ENCODE assay signal across 1 cellular context in genomic region chr12:5522358-5523335, GRCh38.
TF ChIP-seq lines count a peak whose summit lies in the region.

No MANE protein-coding gene starts in this region.

TF ChIP-seq in H1, 55 proteins besides CTCF, POLR2A, EP300 and RAD21 (continued from another document):
- TF ChIP-seq CHD7 (IDR thresholded peaks at IDR 0.05; ENCODE audit: insufficient replicate concordance, low read length) (no peak), RXRA (IDR thresholded peaks at IDR 0.05; ENCODE audit: insufficient read depth, low read depth, low read length) (no peak)
